Comparison of ENCODE assay signal across 1 cellular context in the genomic region with DNA sequence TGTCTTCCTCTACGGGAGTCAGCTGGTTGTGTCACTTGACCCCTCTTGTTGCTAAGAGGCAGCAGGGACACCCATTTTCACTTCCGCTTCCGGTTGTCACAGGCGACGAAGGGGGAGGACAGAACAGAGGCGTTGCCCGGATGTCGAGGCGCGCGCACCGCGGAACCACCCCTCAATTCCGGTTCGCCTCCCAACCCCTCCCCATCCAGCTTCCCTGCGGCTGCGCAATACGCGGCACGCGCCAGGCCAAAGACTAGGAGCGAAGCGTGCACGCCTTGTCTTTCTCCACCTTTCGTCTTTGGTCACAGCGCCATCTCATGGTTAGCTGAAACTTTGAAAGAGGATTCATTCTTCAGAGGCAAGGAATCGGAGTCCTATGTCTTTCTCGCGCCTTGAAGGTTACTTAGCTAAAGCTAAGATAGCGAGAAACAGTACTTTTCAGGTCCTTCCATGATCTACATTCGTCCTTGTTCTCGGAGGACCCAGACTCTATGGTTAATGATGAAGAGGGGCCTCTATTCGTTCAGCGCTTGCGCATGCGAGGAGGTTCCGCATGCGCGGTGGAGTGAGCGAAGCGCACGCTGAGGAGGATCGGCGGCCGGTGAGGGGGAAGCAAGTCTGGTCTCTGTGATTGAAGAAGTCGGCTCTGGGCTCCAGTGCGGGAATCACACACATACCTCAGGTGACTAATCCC.
TF ChIP-seq lines count a peak whose summit lies in the region.

A gene (minus strand): TSS at position 30 of the 694 bp plus-strand sequence. CDS start 106 bp downstream, outside the sequence.
A gene (plus strand): TSS at position 554 of the 694 bp plus-strand sequence. CDS start 4,440 bp downstream, outside the sequence.

TF ChIP-seq in HepG2, 621 proteins besides CTCF, POLR2A, EP300 and RAD21 (continued from another document and continues in another):
- TF ChIP-seq, protein P1, sequence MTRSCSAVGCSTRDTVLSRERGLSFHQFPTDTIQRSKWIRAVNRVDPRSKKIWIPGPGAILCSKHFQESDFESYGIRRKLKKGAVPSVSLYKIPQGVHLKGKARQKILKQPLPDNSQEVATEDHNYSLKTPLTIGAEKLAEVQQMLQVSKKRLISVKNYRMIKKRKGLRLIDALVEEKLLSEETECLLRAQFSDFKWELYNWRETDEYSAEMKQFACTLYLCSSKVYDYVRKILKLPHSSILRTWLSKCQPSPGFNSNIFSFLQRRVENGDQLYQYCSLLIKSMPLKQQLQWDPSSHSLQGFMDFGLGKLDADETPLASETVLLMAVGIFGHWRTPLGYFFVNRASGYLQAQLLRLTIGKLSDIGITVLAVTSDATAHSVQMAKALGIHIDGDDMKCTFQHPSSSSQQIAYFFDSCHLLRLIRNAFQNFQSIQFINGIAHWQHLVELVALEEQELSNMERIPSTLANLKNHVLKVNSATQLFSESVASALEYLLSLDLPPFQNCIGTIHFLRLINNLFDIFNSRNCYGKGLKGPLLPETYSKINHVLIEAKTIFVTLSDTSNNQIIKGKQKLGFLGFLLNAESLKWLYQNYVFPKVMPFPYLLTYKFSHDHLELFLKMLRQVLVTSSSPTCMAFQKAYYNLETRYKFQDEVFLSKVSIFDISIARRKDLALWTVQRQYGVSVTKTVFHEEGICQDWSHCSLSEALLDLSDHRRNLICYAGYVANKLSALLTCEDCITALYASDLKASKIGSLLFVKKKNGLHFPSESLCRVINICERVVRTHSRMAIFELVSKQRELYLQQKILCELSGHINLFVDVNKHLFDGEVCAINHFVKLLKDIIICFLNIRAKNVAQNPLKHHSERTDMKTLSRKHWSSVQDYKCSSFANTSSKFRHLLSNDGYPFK (CRISPR knock-in tag; IDR thresholded peaks at IDR 0.05; ENCODE audit: borderline replicate concordance): peak; percentile 95; the same call in 1 of the 2 replicates
- TF ChIP-seq POLR2G (IDR thresholded peaks at IDR 0.05; ENCODE audit: low read depth, low read length) (peak; percentile 88), ZMAT3 (CRISPR knock-in tag; conservative IDR thresholded peaks at IDR 0.05) (0 out of 2 replicates have a peak, but pooled peaks have one; percentile 25), NFIC (IDR thresholded peaks at IDR 0.05; ENCODE audit: low read length) (no peak), ZNF768 (CRISPR knock-in tag; IDR thresholded peaks at IDR 0.05) (0 out of 2 replicates have a peak, but pooled peaks have one; percentile 13), ARHGAP35 (CRISPR knock-in tag; IDR thresholded peaks at IDR 0.05; ENCODE audit: borderline replicate concordance) (no peak), RBM39 (IDR thresholded peaks at IDR 0.05; ENCODE audit: low read depth, low read length, poor library complexity, severe bottlenecking) (peak; percentile 51), DR1 (CRISPR knock-in tag; IDR thresholded peaks at IDR 0.05) (peak; percentile 59; the same call in 1 of the 2 replicates), ZNF878 (CRISPR knock-in tag; IDR thresholded peaks at IDR 0.05) (0 out of 2 replicates have a peak, but pooled peaks have one; percentile 33), RARG (CRISPR knock-in tag; IDR thresholded peaks at IDR 0.05; ENCODE audit: low read depth) (no peak), RFX1 (IDR thresholded peaks at IDR 0.05) (peak; percentile 90), ZZZ3 (CRISPR knock-in tag; IDR thresholded peaks at IDR 0.05; ENCODE audit: borderline replicate concordance) (peak; percentile 92; the same call in 1 of the 2 replicates), LCORL (IDR thresholded peaks at IDR 0.05) (no peak), LCORL (CRISPR knock-in tag; IDR thresholded peaks at IDR 0.05) (peak; percentile 73; the same call in 1 of the 2 replicates), ZNF232 (CRISPR knock-in tag; IDR thresholded peaks at IDR 0.05; ENCODE audit: borderline replicate concordance) (peak; percentile 51; the same call in 1 of the 2 replicates), DMAP1 (CRISPR knock-in tag; IDR thresholded peaks at IDR 0.05) (peak; percentile 94), HHEX (CRISPR knock-in tag; IDR thresholded peaks at IDR 0.05) (no peak), ZBTB38 (CRISPR knock-in tag; IDR thresholded peaks at IDR 0.05) (peak; percentile 53), PHF8 (CRISPR knock-in tag; IDR thresholded peaks at IDR 0.05) (peak; percentile 90; the same call in 1 of the 2 replicates), CREB1 (IDR thresholded peaks at IDR 0.05) (peak; percentile 74), CREB1 (CRISPR knock-in tag; IDR thresholded peaks at IDR 0.05) (peak; percentile 93), ARID2 (CRISPR knock-in tag; IDR thresholded peaks at IDR 0.05; ENCODE audit: borderline replicate concordance) (no peak), NBN (conservative IDR thresholded peaks at IDR 0.05) (no peak), NCOA2 (CRISPR knock-in tag; IDR thresholded peaks at IDR 0.05) (peak; percentile 38), FLYWCH1 (CRISPR knock-in tag; IDR thresholded peaks at IDR 0.05) (no peak), TBX2 (CRISPR knock-in tag; IDR thresholded peaks at IDR 0.05; ENCODE audit: borderline replicate concordance) (peak; percentile 91), CHD2 (IDR thresholded peaks at IDR 0.05; ENCODE audit: low read depth, low read length) (0 out of 2 replicates have a peak, but pooled peaks have one; percentile 47), TOE1 (CRISPR knock-in tag; IDR thresholded peaks at IDR 0.05) (no peak), JARID2 (CRISPR knock-in tag; IDR thresholded peaks at IDR 0.05; ENCODE audit: insufficient replicate concordance) (no peak), NCOA5 (CRISPR knock-in tag; IDR thresholded peaks at IDR 0.05) (no peak), ZNF34 (CRISPR knock-in tag; IDR thresholded peaks at IDR 0.05; ENCODE audit: borderline replicate concordance) (no peak), TMF1 (CRISPR knock-in tag; IDR thresholded peaks at IDR 0.05; ENCODE audit: low read depth) (no peak), GATA4 (IDR thresholded peaks at IDR 0.05; ENCODE audit: borderline replicate concordance, low read depth) (0 out of 2 replicates have a peak, but pooled peaks have one; percentile 10), ZNF484 (CRISPR knock-in tag; IDR thresholded peaks at IDR 0.05; ENCODE audit: borderline replicate concordance, low read depth) (no peak)
- TF ChIP-seq, protein P2, sequence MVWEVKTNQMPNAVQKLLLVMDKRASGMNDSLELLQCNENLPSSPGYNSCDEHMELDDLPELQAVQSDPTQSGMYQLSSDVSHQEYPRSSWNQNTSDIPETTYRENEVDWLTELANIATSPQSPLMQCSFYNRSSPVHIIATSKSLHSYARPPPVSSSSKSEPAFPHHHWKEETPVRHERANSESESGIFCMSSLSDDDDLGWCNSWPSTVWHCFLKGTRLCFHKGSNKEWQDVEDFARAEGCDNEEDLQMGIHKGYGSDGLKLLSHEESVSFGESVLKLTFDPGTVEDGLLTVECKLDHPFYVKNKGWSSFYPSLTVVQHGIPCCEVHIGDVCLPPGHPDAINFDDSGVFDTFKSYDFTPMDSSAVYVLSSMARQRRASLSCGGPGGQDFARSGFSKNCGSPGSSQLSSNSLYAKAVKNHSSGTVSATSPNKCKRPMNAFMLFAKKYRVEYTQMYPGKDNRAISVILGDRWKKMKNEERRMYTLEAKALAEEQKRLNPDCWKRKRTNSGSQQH (CRISPR knock-in tag; IDR thresholded peaks at IDR 0.05; ENCODE audit: low read depth): peak; percentile 79
- TF ChIP-seq, protein P3, sequence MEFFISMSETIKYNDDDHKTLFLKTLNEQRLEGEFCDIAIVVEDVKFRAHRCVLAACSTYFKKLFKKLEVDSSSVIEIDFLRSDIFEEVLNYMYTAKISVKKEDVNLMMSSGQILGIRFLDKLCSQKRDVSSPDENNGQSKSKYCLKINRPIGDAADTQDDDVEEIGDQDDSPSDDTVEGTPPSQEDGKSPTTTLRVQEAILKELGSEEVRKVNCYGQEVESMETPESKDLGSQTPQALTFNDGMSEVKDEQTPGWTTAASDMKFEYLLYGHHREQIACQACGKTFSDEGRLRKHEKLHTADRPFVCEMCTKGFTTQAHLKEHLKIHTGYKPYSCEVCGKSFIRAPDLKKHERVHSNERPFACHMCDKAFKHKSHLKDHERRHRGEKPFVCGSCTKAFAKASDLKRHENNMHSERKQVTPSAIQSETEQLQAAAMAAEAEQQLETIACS (CRISPR knock-in tag; IDR thresholded peaks at IDR 0.05): peak; percentile 82
- TF ChIP-seq, protein P4, sequence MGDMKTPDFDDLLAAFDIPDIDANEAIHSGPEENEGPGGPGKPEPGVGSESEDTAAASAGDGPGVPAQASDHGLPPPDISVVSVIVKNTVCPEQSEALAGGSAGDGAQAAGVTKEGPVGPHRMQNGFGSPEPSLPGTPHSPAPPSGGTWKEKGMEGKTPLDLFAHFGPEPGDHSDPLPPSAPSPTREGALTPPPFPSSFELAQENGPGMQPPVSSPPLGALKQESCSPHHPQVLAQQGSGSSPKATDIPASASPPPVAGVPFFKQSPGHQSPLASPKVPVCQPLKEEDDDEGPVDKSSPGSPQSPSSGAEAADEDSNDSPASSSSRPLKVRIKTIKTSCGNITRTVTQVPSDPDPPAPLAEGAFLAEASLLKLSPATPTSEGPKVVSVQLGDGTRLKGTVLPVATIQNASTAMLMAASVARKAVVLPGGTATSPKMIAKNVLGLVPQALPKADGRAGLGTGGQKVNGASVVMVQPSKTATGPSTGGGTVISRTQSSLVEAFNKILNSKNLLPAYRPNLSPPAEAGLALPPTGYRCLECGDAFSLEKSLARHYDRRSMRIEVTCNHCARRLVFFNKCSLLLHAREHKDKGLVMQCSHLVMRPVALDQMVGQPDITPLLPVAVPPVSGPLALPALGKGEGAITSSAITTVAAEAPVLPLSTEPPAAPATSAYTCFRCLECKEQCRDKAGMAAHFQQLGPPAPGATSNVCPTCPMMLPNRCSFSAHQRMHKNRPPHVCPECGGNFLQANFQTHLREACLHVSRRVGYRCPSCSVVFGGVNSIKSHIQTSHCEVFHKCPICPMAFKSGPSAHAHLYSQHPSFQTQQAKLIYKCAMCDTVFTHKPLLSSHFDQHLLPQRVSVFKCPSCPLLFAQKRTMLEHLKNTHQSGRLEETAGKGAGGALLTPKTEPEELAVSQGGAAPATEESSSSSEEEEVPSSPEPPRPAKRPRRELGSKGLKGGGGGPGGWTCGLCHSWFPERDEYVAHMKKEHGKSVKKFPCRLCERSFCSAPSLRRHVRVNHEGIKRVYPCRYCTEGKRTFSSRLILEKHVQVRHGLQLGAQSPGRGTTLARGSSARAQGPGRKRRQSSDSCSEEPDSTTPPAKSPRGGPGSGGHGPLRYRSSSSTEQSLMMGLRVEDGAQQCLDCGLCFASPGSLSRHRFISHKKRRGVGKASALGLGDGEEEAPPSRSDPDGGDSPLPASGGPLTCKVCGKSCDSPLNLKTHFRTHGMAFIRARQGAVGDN (CRISPR knock-in tag; IDR thresholded peaks at IDR 0.05): peak; percentile 85
- TF ChIP-seq, protein P5, sequence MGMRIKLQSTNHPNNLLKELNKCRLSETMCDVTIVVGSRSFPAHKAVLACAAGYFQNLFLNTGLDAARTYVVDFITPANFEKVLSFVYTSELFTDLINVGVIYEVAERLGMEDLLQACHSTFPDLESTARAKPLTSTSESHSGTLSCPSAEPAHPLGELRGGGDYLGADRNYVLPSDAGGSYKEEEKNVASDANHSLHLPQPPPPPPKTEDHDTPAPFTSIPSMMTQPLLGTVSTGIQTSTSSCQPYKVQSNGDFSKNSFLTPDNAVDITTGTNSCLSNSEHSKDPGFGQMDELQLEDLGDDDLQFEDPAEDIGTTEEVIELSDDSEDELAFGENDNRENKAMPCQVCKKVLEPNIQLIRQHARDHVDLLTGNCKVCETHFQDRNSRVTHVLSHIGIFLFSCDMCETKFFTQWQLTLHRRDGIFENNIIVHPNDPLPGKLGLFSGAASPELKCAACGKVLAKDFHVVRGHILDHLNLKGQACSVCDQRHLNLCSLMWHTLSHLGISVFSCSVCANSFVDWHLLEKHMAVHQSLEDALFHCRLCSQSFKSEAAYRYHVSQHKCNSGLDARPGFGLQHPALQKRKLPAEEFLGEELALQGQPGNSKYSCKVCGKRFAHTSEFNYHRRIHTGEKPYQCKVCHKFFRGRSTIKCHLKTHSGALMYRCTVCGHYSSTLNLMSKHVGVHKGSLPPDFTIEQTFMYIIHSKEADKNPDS (CRISPR knock-in tag; IDR thresholded peaks at IDR 0.05): no peak
- TF ChIP-seq, protein P6, sequence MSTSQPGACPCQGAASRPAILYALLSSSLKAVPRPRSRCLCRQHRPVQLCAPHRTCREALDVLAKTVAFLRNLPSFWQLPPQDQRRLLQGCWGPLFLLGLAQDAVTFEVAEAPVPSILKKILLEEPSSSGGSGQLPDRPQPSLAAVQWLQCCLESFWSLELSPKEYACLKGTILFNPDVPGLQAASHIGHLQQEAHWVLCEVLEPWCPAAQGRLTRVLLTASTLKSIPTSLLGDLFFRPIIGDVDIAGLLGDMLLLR (CRISPR knock-in tag; IDR thresholded peaks at IDR 0.05): no peak
- TF ChIP-seq, protein P7, sequence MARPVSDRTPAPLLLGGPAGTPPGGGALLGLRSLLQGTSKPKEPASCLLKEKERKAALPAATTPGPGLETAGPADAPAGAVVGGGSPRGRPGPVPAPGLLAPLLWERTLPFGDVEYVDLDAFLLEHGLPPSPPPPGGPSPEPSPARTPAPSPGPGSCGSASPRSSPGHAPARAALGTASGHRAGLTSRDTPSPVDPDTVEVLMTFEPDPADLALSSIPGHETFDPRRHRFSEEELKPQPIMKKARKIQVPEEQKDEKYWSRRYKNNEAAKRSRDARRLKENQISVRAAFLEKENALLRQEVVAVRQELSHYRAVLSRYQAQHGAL (CRISPR knock-in tag; IDR thresholded peaks at IDR 0.05; ENCODE audit: not compliant biosample characterization): no peak
- TF ChIP-seq, protein P8, sequence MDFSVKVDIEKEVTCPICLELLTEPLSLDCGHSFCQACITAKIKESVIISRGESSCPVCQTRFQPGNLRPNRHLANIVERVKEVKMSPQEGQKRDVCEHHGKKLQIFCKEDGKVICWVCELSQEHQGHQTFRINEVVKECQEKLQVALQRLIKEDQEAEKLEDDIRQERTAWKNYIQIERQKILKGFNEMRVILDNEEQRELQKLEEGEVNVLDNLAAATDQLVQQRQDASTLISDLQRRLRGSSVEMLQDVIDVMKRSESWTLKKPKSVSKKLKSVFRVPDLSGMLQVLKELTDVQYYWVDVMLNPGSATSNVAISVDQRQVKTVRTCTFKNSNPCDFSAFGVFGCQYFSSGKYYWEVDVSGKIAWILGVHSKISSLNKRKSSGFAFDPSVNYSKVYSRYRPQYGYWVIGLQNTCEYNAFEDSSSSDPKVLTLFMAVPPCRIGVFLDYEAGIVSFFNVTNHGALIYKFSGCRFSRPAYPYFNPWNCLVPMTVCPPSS (IDR thresholded peaks at IDR 0.05): no peak
- TF ChIP-seq, protein P9, sequence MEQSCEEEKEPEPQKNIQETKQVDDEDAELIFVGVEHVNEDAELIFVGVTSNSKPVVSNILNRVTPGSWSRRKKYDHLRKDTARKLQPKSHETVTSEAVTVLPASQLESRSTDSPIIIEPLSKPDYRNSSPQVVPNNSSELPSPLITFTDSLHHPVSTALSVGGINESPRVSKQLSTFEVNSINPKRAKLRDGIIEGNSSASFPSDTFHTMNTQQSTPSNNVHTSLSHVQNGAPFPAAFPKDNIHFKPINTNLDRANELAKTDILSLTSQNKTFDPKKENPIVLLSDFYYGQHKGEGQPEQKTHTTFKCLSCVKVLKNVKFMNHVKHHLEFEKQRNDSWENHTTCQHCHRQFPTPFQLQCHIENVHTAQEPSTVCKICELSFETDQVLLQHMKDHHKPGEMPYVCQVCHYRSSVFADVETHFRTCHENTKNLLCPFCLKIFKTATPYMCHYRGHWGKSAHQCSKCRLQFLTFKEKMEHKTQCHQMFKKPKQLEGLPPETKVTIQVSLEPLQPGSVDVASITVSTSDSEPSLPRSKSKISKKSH (CRISPR knock-in tag; IDR thresholded peaks at IDR 0.05; ENCODE audit: borderline replicate concordance): peak; percentile 24; the same call in 1 of the 2 replicates
